In the genomic region with DNA sequence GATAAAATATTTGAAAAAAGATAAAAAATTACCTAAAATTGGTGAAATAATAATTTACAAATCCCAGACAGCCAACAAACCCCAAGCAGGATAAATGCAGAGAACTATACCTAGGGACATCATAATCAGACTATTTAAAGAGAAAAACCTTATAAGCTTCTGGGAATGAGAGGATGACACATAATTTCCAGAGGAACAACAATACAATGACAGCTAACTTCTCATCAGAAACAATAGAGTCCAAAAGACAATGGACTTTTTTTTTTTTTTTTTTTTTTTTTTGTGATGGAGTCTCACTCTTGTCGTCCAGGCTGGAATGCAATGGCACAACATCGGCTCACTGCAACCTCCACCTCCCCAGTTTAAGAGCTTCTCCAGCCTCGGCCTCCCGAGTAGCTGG, we compare ENCODE assay signal across 27 cellular contexts.
"Had no signal": no experiment of that assay in that cellular context is flagged by ENCODE, and none has a peak within 500 bp of the region (broad histone marks: within the 10 kb centered on the region; RNA-seq: fewer than 3 reads in every experiment).

No MANE protein-coding gene starts in this region.

- H3K9me3 ChIP-seq: lower lobe of right lung, ovary, right atrium auricular region, suprapubic skin, upper lobe of right lung had no signal

- FAIRE-seq: keratinocyte, urothelium cell line had no signal

- H3K4me1 ChIP-seq: left lung, lower lobe of right lung, right atrium auricular region, suprapubic skin, tibial artery, upper lobe of right lung had no signal

- H3K4me2 ChIP-seq: neural progenitor cell had no signal

- DNase-seq: hippocampal formation; kidney glomerular epithelial cell; left cardiac atrium; left lung; lower lobe of right lung; mesendoderm; naive B cell; natural killer cell; nephron progenitor cell; ovary; stimulated activated CD4-positive, alpha-beta T cell treated with anti-CD3 and anti-CD28 coated beads, Interleukin-12 subunit alpha, Interleukin-12 subunit beta, amount 100 ng/mL, for 4 hours; stimulated activated CD4-positive, alpha-beta T cell treated with anti-CD3 and anti-CD28 coated beads, Interleukin-15, amount 100 ng/mL, for 24 hours; stimulated activated CD4-positive, alpha-beta T cell treated with anti-CD3 and anti-CD28 coated beads, Interleukin-2, amount 100 ng/mL, for 24 hours; stimulated activated CD4-positive, alpha-beta T cell treated with anti-CD3 and anti-CD28 coated beads, Interleukin-4, amount 100 ng/mL, for 24 hours; stimulated activated naive CD4-positive, alpha-beta T cell; tibial artery; trophoblast cell; upper lobe of right lung had no signal

- H3K27ac ChIP-seq: left lung, lower lobe of right lung, neural progenitor cell, ovary, right atrium auricular region, skin epidermis, suprapubic skin, thoracic aorta, tibial artery, upper lobe of right lung had no signal

- H2AFZ ChIP-seq: neural progenitor cell had no signal

- H3K9ac ChIP-seq: neural progenitor cell had no signal

- H3K4me3 ChIP-seq: left lung, lower lobe of right lung, neural progenitor cell, ovary, right atrium auricular region, skin epidermis, suprapubic skin, thoracic aorta, tibial artery, upper lobe of right lung had no signal

- H3K27me3 ChIP-seq: left lung, neural progenitor cell, ovary, right atrium auricular region, suprapubic skin, tibial artery, upper lobe of right lung had no signal

- ATAC-seq: left cardiac atrium; left lung; lower lobe of right lung; natural killer cell; sciatic nerve; stimulated activated effector memory CD8-positive, alpha-beta T cell treated with anti-CD3 and anti-CD28 coated beads, Interleukin-12 subunit alpha, Interleukin-12 subunit beta, amount 100 ng/mL, for 72 hours; upper lobe of right lung had no signal

- H3K36me3 ChIP-seq: neural progenitor cell, ovary had no signal
